ENCODE assay signal across 1 cellular context in genomic region chr5:1118738-1119137, GRCh38.
TF ChIP-seq lines count a peak whose summit lies in the region.

No MANE protein-coding gene starts in this region.

TF ChIP-seq in GM23338, 12 proteins besides CTCF, POLR2A, EP300 and RAD21 (continued from another document):
- TF ChIP-seq, protein P1, sequence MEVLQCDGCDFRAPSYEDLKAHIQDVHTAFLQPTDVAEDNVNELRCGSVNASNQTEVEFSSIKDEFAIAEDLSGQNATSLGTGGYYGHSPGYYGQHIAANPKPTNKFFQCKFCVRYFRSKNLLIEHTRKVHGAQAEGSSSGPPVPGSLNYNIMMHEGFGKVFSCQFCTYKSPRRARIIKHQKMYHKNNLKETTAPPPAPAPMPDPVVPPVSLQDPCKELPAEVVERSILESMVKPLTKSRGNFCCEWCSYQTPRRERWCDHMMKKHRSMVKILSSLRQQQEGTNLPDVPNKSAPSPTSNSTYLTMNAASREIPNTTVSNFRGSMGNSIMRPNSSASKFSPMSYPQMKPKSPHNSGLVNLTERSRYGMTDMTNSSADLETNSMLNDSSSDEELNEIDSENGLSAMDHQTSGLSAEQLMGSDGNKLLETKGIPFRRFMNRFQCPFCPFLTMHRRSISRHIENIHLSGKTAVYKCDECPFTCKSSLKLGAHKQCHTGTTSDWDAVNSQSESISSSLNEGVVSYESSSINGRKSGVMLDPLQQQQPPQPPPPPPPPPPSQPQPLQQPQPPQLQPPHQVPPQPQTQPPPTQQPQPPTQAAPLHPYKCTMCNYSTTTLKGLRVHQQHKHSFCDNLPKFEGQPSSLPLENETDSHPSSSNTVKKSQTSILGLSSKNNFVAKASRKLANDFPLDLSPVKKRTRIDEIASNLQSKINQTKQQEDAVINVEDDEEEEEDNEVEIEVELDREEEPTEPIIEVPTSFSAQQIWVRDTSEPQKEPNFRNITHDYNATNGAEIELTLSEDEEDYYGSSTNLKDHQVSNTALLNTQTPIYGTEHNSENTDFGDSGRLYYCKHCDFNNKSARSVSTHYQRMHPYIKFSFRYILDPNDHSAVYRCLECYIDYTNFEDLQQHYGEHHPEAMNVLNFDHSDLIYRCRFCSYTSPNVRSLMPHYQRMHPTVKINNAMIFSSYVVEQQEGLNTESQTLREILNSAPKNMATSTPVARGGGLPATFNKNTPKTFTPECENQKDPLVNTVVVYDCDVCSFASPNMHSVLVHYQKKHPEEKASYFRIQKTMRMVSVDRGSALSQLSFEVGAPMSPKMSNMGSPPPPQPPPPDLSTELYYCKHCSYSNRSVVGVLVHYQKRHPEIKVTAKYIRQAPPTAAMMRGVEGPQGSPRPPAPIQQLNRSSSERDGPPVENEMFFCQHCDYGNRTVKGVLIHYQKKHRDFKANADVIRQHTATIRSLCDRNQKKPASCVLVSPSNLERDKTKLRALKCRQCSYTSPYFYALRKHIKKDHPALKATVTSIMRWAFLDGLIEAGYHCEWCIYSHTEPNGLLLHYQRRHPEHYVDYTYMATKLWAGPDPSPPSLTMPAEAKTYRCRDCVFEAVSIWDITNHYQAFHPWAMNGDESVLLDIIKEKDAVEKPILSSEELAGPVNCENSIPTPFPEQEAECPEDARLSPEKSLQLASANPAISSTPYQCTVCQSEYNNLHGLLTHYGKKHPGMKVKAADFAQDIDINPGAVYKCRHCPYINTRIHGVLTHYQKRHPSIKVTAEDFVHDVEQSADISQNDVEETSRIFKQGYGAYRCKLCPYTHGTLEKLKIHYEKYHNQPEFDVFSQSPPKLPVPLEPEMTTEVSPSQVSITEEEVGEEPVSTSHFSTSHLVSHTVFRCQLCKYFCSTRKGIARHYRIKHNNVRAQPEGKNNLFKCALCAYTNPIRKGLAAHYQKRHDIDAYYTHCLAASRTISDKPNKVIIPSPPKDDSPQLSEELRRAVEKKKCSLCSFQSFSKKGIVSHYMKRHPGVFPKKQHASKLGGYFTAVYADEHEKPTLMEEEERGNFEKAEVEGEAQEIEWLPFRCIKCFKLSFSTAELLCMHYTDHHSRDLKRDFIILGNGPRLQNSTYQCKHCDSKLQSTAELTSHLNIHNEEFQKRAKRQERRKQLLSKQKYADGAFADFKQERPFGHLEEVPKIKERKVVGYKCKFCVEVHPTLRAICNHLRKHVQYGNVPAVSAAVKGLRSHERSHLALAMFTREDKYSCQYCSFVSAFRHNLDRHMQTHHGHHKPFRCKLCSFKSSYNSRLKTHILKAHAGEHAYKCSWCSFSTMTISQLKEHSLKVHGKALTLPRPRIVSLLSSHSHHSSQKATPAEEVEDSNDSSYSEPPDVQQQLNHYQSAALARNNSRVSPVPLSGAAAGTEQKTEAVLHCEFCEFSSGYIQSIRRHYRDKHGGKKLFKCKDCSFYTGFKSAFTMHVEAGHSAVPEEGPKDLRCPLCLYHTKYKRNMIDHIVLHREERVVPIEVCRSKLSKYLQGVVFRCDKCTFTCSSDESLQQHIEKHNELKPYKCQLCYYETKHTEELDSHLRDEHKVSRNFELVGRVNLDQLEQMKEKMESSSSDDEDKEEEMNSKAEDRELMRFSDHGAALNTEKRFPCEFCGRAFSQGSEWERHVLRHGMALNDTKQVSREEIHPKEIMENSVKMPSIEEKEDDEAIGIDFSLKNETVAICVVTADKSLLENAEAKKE (CRISPR knock-in tag; IDR thresholded peaks at IDR 0.05): no peak
- no peak for TF ChIP-seq JUNB (IDR thresholded peaks at IDR 0.05; ENCODE audit: unreplicated experiment)
- no peak for TF ChIP-seq EZH2 (IDR thresholded peaks at IDR 0.05; ENCODE audit: low read depth, unreplicated experiment)
- TF ChIP-seq EZH2phosphoT487 (IDR thresholded peaks at IDR 0.05; ENCODE audit: unreplicated experiment): no peak
- no peak for TF ChIP-seq POLR2AphosphoS5 (IDR thresholded peaks at IDR 0.05; ENCODE audit: low read depth)
- TF ChIP-seq STAT1 (IDR thresholded peaks at IDR 0.05; ENCODE audit: unreplicated experiment): no peak
- no peak for TF ChIP-seq ETS1 (IDR thresholded peaks at IDR 0.05)
- no peak for TF ChIP-seq CREB1 (CRISPR knock-in tag; IDR thresholded peaks at IDR 0.05; ENCODE audit: low read depth)
- TF ChIP-seq REST (IDR thresholded peaks at IDR 0.05; ENCODE audit: unreplicated experiment): no peak
